In the genomic region with DNA sequence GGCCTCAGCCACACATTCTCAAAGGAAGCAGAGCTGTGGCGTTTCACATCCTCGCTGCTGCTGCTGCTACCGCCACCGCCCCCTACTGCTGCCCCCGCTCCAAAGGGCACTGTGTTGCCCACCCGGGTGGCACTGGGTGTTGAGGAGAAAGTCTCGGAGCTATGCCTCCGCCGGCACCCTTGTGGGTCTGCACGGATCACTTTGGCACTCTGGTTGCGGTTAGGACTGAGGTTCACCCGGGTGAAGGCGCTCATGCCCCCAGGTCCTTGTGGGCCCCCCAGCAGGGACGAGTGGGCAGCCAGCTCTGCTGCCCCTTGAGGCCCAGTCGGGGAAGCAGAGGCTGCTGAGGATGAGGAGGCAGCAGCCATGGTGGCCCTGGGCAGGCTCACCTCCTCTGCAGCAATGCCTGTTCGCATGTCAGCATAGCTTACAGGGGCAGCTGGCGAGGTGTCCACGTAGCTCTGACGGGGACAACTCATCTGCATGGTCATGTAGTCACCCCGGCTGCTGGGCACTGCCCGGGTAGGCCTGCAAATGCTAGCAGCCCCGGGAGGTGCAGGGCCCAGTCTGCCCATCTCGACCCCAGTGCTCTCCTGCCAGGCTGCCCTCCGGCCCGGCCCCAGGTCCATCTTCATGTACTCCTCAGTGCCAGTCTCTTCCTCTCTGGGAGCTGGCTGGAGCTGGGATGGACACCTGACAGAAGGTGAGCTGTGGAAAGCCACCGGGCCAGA, we compare ENCODE assay signal across 10 cellular contexts. TPM values are rescaled to one million over a fixed set of nuclear protein-coding genes. Genes with fewer than 3 reads are reported as not detected.
DNase-seq lines count a peak whose midpoint lies in the region; ATAC-seq and TF ChIP-seq lines count a peak whose summit lies in the region.
"Had no signal": no experiment of that assay in that cellular context is flagged by ENCODE, and none has a peak within 500 bp of the region (broad histone marks: within the 10 kb centered on the region; RNA-seq: fewer than 3 reads in every experiment).

No MANE protein-coding gene starts in this region.

- CTCF ChIA-PET in AG04449 (lab: Yijun Ruan, JAX) = interaction anchor here (0.6 to 3.3 kb wide), 15 partner anchors 96 to 1126 kb away, joined by 3 to 13 read pairs (median 4); no protein-coding TSS in a partner anchor

- H3K4me3 Mint-ChIP-seq in nephron = peak overlapping the region; percentile 77 to 92 (median 84)

- H3K36me3 Mint-ChIP-seq in nephron (ENCODE audit: low read depth) = peaks cover 23% of the 10 kb centered on the region

- H3K9ac ChIP-seq in MM.1S (ENCODE audit: low read length) = peak overlapping the region; percentile 90; the same call in 1 of the 2 replicates

- intact Hi-C loops in esophagus muscularis mucosa (cut with DNase I) = loop anchor here (5.0 to 10.0 kb wide), 4 partner anchors 48 to 321 kb away; no protein-coding TSS in a partner anchor

- no peak for TF ChIP-seq EP300 in esophagus muscularis mucosa (IDR thresholded peaks at IDR 0.05)

- no peak for ATAC-seq in HG03159 (IDR thresholded peaks at IDR 0.05; ENCODE audit: unreplicated experiment)

- H3K79me2 ChIP-seq in MM.1S (ENCODE audit: low read length) = peaks cover 76% of the 10 kb centered on the region

- WGBS in esophagus muscularis mucosa = 69% methylated on average over 8 of the region's 26 CpGs

- peaks cover 19% of the 10 kb centered on the region for H3K4me1 ChIP-seq in MM.1S (ENCODE audit: low read length)
- H3K4me1 ChIP-seq in esophagus muscularis mucosa = peaks cover 55 to 85% (median 69%) of the 10 kb centered on the region in 4 donors

- H3K9me3 ChIP-seq in MM.1S (replicated peaks; ENCODE audit: insufficient read depth, low read length) (no peaks in the 10 kb centered on the region), esophagus muscularis mucosa (no peaks in the 10 kb centered on the region)

- POLR2A ChIA-PET in AG04449 (lab: Yijun Ruan, JAX) = interaction anchor here (0.9 kb wide), 1 partner anchor 349 kb away, joined by 4 read pairs; no protein-coding TSS in a partner anchor

- peak overlapping the region in 2 of 3 experiments; percentile 45 to 64 for H3K27ac Mint-ChIP-seq in nephron

- no peaks in the 10 kb centered on the region for H3K9me2 ChIP-seq in MM.1S (replicated peaks; ENCODE audit: insufficient read depth, low read length)

- no peaks in the 10 kb centered on the region for H3K27me3 ChIP-seq in MM.1S (replicated peaks; ENCODE audit: insufficient read depth, low read length)
- peaks cover 0 to 12% (median 0%) of the 10 kb centered on the region in 4 donors for H3K27me3 ChIP-seq in esophagus muscularis mucosa

- H3K36me3 ChIP-seq in MM.1S (replicated peaks; ENCODE audit: insufficient read depth, low read length) = 0 out of 2 replicates have a peak, but pooled peaks cover 3% of the 10 kb centered on the region
- peaks cover 0 to 14% (median 5%) of the 10 kb centered on the region in 4 donors for H3K36me3 ChIP-seq in esophagus muscularis mucosa

- H3K27me3 Mint-ChIP-seq in nephron (ENCODE audit: low read depth) = no peaks in the 10 kb centered on the region

- no peak for DNase-seq in AG04449 (ENCODE audit: low read depth, low spot score)
- DNase-seq in MM.1S = no peak
- no peak for DNase-seq in esophagus muscularis mucosa (ENCODE audit: extremely low spot score)
- no peak for DNase-seq in RKO (ENCODE audit: low spot score)
- no peak for DNase-seq in ecto neural progenitor cell (ENCODE audit: low spot score)
- no peak for DNase-seq in effector CD4-positive, alpha-beta T cell
- DNase-seq: DMS153; stimulated activated naive CD4-positive, alpha-beta T cell had no signal

- no peak overlapping the region for H2AFZ ChIP-seq in MM.1S (ENCODE audit: low read length)

- peaks cover 34% of the 10 kb centered on the region for H3F3A ChIP-seq in MM.1S (ENCODE audit: insufficient read depth, low read length)

- H3K4me3 ChIP-seq in AG04449 (ENCODE audit: low read depth, low read length) (peak overlapping the region; percentile 83), MM.1S (ENCODE audit: low read length) (peak overlapping the region; percentile 73), esophagus muscularis mucosa (peak overlapping the region; percentile 70 to 95 (median 86))

- no peaks in the 10 kb centered on the region for H3K9me3 Mint-ChIP-seq in nephron

- peak overlapping the region; percentile 72 for H3K4me2 ChIP-seq in MM.1S (ENCODE audit: low read depth, low read length)

- no peaks in the 10 kb centered on the region for H4K20me1 ChIP-seq in MM.1S (ENCODE audit: insufficient read depth, low read length)

- peak overlapping the region; percentile 86; the same call in 1 of the 2 replicates for H3K27ac ChIP-seq in MM.1S (ENCODE audit: low read length)
- peak overlapping the region; percentile 94 to 96 (median 94) for H3K27ac ChIP-seq in esophagus muscularis mucosa (replicated peaks in 1 of 4)

- H3K4me1 Mint-ChIP-seq in nephron = peaks cover 53% of the 10 kb centered on the region

- TF ChIP-seq CTCF in AG04449 (IDR thresholded peaks at IDR 0.05; ENCODE audit: insufficient read depth, low read length, missing control alignments) (peak; percentile 10), MM.1S (IDR thresholded peaks at IDR 0.05; ENCODE audit: low read length) (peak; percentile 15; the same call in 1 of the 2 replicates), esophagus muscularis mucosa (IDR thresholded peaks at IDR 0.05) (peak in 2 of 3 experiments; percentile 14 to 34), nephron (IDR thresholded peaks at IDR 0.05; ENCODE audit: unreplicated experiment in 3 of 3) (no peak)

- no peak for TF ChIP-seq POLR2A in esophagus muscularis mucosa (IDR thresholded peaks at IDR 0.05; ENCODE audit: low read depth)

RNA-seq across cellular contexts. Expression of a gene that starts 4.2 kb away (rescaled TPM):
- total RNA-seq in esophagus muscularis mucosa = 10 to 100 TPM; 27.8 to 47.6 (median 32.8) TPM

RNA-seq across cellular contexts. Expression of a gene that starts 40.4 kb away (rescaled TPM):
- total RNA-seq in esophagus muscularis mucosa = 10 to 100 TPM; 18.3 to 24.9 (median 22.2) TPM

Comparison
In these comparisons a context has a peak if more than half of its experiments do, and no peak if none do; other contexts are left out.
1. CTCF ChIP-seq: peak in AG04449 (single experiment), MM.1S (single experiment) and esophagus muscularis mucosa (2 of 3); none in nephron (0 of 3).
2. Peak in every context shown above with its lines, with median percentiles within 50 percentile points of each other: H3K4me3 ChIP-seq.